In the genomic region with DNA sequence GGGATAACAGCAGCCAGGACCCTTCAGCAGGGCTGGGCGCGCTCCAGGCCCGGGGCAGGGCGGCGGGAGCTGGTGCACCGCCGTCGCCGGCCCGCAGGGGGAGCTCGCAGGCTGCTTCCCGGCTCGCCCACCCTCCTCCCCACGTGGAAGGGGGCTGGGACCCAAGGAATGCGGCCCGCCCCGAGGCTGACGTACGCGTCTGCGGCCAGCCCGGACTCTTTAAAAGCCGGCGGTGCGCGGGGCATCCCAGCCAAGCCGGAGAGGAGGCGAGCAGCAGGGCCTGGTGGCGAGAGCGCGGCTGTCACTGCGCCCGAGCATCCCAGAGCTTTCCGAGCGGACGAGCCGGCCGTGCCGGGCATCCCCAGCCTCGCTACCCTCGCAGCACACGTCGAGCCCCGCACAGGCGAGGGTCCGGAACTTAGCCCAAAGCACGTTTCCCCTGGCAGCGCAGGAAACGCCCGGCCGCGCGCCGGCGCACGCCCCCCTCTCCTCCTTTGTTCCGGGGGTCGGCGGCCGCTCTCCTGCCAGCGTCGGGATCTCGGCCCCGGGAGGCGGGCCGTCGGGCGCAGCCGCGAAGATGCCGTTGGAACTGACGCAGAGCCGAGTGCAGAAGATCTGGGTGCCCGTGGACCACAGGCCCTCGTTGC, we compare ENCODE assay signal across 8 cellular contexts. TPM values are rescaled to one million over a fixed set of nuclear protein-coding genes. Genes with fewer than 3 reads are reported as not detected.
DNase-seq lines count a peak whose midpoint lies in the region; ATAC-seq and TF ChIP-seq lines count a peak whose summit lies in the region.

TSS of gene PFKFB3 (plus strand) at position 249 of the 647 bp plus-strand sequence. CDS start at position 578, 329 bp downstream.

- no peaks in the 10 kb centered on the region for H3K9me3 ChIP-seq in liver (ENCODE audit: control insufficient read depth in 4 of 4, low read length in 3 of 4)

- peak; percentile 99 for DNase-seq in AG08396 (ENCODE audit: low spot score)
- DNase-seq in NCI-H345 treated with DMSO at 0.1 percent for 48 hours (lab: John Stamatoyannopoulos, UW; ENCODE audit: unreplicated experiment) = peak; percentile 38
- DNase-seq in activated CD4-positive, alpha-beta T cell treated with anti-CD3 and anti-CD28 coated beads, Interleukin-2, amount 50 U/mL, for 4 hours = peak; percentile 91
- DNase-seq in dermis microvascular lymphatic vessel endothelial cell (ENCODE audit: low read depth in 2 of 2) = peak; percentile 79 to 94
- DNase-seq in stimulated activated CD4-positive, alpha-beta T cell treated with anti-CD3 and anti-CD28 coated beads, Interleukin-4, amount 100 ng/mL, for 24 hours = peak; percentile 93

- no peaks in the 10 kb centered on the region for H3K27me3 ChIP-seq in liver (ENCODE audit: control insufficient read depth in 4 of 4, insufficient read depth in 4 of 4, low read length in 3 of 4)

- no peaks in the 10 kb centered on the region for H3K36me3 ChIP-seq in liver (ENCODE audit: control insufficient read depth in 4 of 4, insufficient read depth in 3 of 4, low read depth in 1 of 4, low read length in 3 of 4)

- WGBS in liver = under 1% methylated on average over 75 of the region's 75 CpGs

- peak within 1 kb of the TSS; percentile 80 to 89 (median 83) for H3K4me3 ChIP-seq in liver (ENCODE audit: low read depth in 1 of 3, low read length in 3 of 3)

- ATAC-seq in GM18858 (IDR thresholded peaks at IDR 0.05; ENCODE audit: unreplicated experiment) (peak; percentile 61), HG03066 (IDR thresholded peaks at IDR 0.05; ENCODE audit: low read depth, unreplicated experiment) (peak; percentile 67)

- peak within 1 kb of the TSS; percentile 86 to 90 for H3K27ac ChIP-seq in liver (ENCODE audit: low read depth in 1 of 2, low read length in 2 of 2)

- TF ChIP-seq CTCF in liver (IDR thresholded peaks at IDR 0.05; ENCODE audit: low read depth, low read length, missing input control) = peak; percentile 95

- H3K9ac ChIP-seq in liver (ENCODE audit: low read depth in 1 of 2, low read length in 2 of 2) = peak within 1 kb of the TSS; percentile 73 to 80

- peak; percentile 79 to 84 for TF ChIP-seq RAD21 in liver (IDR thresholded peaks at IDR 0.05)

- peaks cover 23 to 57% (median 38%) of the 10 kb centered on the region in 4 donors for H3K4me1 ChIP-seq in liver (ENCODE audit: control insufficient read depth in 4 of 4, insufficient read depth in 4 of 4, low read length in 3 of 4)

TF ChIP-seq in liver, 16 proteins besides CTCF, POLR2A, EP300 and RAD21:
- TF ChIP-seq EGR1 (IDR thresholded peaks at IDR 0.05; ENCODE audit: low read depth in 2 of 2) = peak in 1 of 2 donors; percentile 47
- no peak for TF ChIP-seq HNF4A (conservative IDR thresholded peaks at IDR 0.05)
- no peak for TF ChIP-seq ZBTB33 (IDR thresholded peaks at IDR 0.05)
- peak; percentile 8 to 25 for TF ChIP-seq RXRA (IDR thresholded peaks at IDR 0.05)
- no peak for TF ChIP-seq GABPA (IDR thresholded peaks at IDR 0.05 in 1 of 2, conservative IDR thresholded peaks at IDR 0.05 in 1 of 2)
- TF ChIP-seq, protein P1, sequence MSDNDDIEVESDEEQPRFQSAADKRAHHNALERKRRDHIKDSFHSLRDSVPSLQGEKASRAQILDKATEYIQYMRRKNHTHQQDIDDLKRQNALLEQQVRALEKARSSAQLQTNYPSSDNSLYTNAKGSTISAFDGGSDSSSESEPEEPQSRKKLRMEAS (IDR thresholded peaks at IDR 0.05) = peak; percentile 25
- TF ChIP-seq FOXA1 (IDR thresholded peaks at IDR 0.05) = peak; percentile 37
- TF ChIP-seq FOXA2 (IDR thresholded peaks at IDR 0.05) = no peak
- peak; percentile 51 for TF ChIP-seq YY1 (IDR thresholded peaks at IDR 0.05)
- no peak for TF ChIP-seq JUND (IDR thresholded peaks at IDR 0.05)
- no peak for TF ChIP-seq NR2F2 (IDR thresholded peaks at IDR 0.05)
- TF ChIP-seq ATF3 (IDR thresholded peaks at IDR 0.05) = no peak
- peak; percentile 87 for TF ChIP-seq REST (IDR thresholded peaks at IDR 0.05)
- peak; percentile 18 for TF ChIP-seq TAF1 (conservative IDR thresholded peaks at IDR 0.05)
- TF ChIP-seq SP1 (IDR thresholded peaks at IDR 0.05) = peak; percentile 47
- TF ChIP-seq HNF4G (IDR thresholded peaks at IDR 0.05) = no peak

RNA-seq across cellular contexts. Expression of gene PFKFB3, which starts in this region (rescaled TPM):
- total RNA-seq in dermis microvascular lymphatic vessel endothelial cell (24.5 and 25.3 TPM in 2 replicates), liver (1 to 10 TPM; 5.4 to 9.1 TPM)
- polyA plus RNA-seq in liver = 1 to 10 TPM; 1.6 to 6.1 TPM

Comparison
In these comparisons a context has a peak if more than half of its experiments do, and no peak if none do; other contexts are left out.
1. Peak in every context shown above with its lines: DNase-seq, ATAC-seq, H3K4me3 ChIP-seq and H3K27ac ChIP-seq.
2. DNase-seq: peak in every context shown above with its lines; median percentile 99 in AG08396; 93 in stimulated activated CD4-positive, alpha-beta T cell treated with anti-CD3 and anti-CD28 coated beads, Interleukin-4, amount 100 ng/mL, for 24 hours; 91 in activated CD4-positive, alpha-beta T cell treated with anti-CD3 and anti-CD28 coated beads, Interleukin-2, amount 50 U/mL, for 4 hours; 86 in dermis microvascular lymphatic vessel endothelial cell; 38 in NCI-H345 treated with DMSO at 0.1 percent for 48 hours.